ENCODE assay signal across 17 cellular contexts in the genomic region with DNA sequence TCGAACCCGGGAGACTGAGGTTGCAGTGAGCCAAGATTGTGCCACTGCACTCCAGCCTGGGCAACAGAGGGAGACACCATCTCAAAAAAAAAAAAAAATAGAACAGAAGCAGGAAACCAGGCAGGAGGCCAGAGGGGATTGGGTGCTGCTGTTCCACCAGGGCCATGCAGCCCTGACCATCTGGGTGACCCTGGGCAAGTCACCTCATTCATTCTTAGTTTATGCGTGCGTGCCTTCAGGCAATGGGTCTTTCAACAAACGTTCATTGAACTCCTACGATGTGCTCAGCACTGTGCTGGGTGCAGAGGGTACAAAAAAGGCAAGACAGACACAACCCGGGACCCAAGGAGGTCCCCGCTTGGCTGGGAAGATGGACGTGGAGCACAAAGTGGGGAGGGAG. TPM values are rescaled to one million over a fixed set of nuclear protein-coding genes. Genes with fewer than 3 reads are reported as not detected.
"Had no signal": no experiment of that assay in that cellular context is flagged by ENCODE, and none has a peak within 500 bp of the region (broad histone marks: within the 10 kb centered on the region; RNA-seq: fewer than 3 reads in every experiment).

No MANE protein-coding gene starts in this region.

- H3K4me3 Mint-ChIP-seq: activated CD4-positive, alpha-beta T cell treated with anti-CD3 and anti-CD28 coated beads, Interleukin-2, amount 10 ng/mL, durations not matched to agents 24 days and 14 days; activated CD8-positive, alpha-beta T cell treated with anti-CD3 and anti-CD28 coated beads, Interleukin-2, amount 10 ng/mL, durations not matched to agents 7 days and 5 days; activated naive CD4-positive, alpha-beta T cell treated with anti-CD3 and anti-CD28 coated beads, Interleukin-2, amount 10 ng/mL, durations not matched to agents 7 days and 5 days; activated T-cell treated with anti-CD3 and anti-CD28 coated beads, Interleukin-2, amount 50 U/mL, for 4 hours; naive thymus-derived CD8-positive, alpha-beta T cell had no signal

- H3K9me3 ChIP-seq: gastrocnemius medialis, neutrophil, suprapubic skin, upper lobe of right lung had no signal

- H3K27ac Mint-ChIP-seq: activated CD4-positive, alpha-beta T cell treated with anti-CD3 and anti-CD28 coated beads, Interleukin-2, amount 10 ng/mL, durations not matched to agents 24 days and 14 days; activated CD8-positive, alpha-beta T cell treated with anti-CD3 and anti-CD28 coated beads, Interleukin-2, amount 10 ng/mL, durations not matched to agents 7 days and 5 days; activated naive CD4-positive, alpha-beta T cell treated with anti-CD3 and anti-CD28 coated beads, Interleukin-2, amount 10 ng/mL, durations not matched to agents 7 days and 5 days had no signal

- H3K27ac ChIP-seq: neutrophil had no signal

- H3K4me1 Mint-ChIP-seq: activated naive CD4-positive, alpha-beta T cell treated with anti-CD3 and anti-CD28 coated beads, Interleukin-2, amount 10 ng/mL, durations not matched to agents 7 days and 5 days had no signal

- H3K27me3 ChIP-seq: gastrocnemius medialis, suprapubic skin, upper lobe of right lung had no signal

- H3K36me3 ChIP-seq: gastrocnemius medialis, neutrophil, suprapubic skin, upper lobe of right lung had no signal

- ATAC-seq: activated CD8-positive, alpha-beta T cell treated with anti-CD3 and anti-CD28 coated beads, Interleukin-2, amount 10 ng/mL, durations not matched to agents 7 days and 5 days; activated T-cell treated with anti-CD3 and anti-CD28 coated beads, Interleukin-2, amount 50 U/mL, for 4 hours; naive thymus-derived CD8-positive, alpha-beta T cell; stimulated activated naive CD8-positive, alpha-beta T cell treated with anti-CD3 and anti-CD28 coated beads, Interleukin-15, Interleukin-2, amounts not matched to agents 100 U/mL and 50 U/mL, for 24 hours had no signal

- DNase-seq: activated CD4-positive, alpha-beta T cell treated with anti-CD3 and anti-CD28 coated beads, Interleukin-2, amount 10 ng/mL, durations not matched to agents 24 days and 14 days; activated CD4-positive, CD25-positive, alpha-beta regulatory T cell; activated CD8-positive, alpha-beta memory T cell treated with anti-CD3 and anti-CD28 coated beads, Interleukin-2, amount 50 U/mL, for 4 hours; activated CD8-positive, alpha-beta T cell treated with anti-CD3 and anti-CD28 coated beads, Interleukin-2, amount 10 ng/mL, durations not matched to agents 7 days and 5 days; activated effector memory CD4-positive, alpha-beta T cell treated with Interleukin-2 at 50 U/mL for 16 hours; activated naive CD4-positive, alpha-beta T cell treated with anti-CD3 and anti-CD28 coated beads, Interleukin-2, amount 10 ng/mL, durations not matched to agents 7 days and 5 days; activated T-cell treated with anti-CD3 and anti-CD28 coated beads, Interleukin-2, amount 50 U/mL, for 4 hours; effector CD8-positive, alpha-beta T cell; gastrocnemius medialis; naive thymus-derived CD8-positive, alpha-beta T cell; stimulated activated CD4-positive, alpha-beta T cell treated with anti-CD3 and anti-CD28 coated beads, Interleukin-12 subunit alpha, Interleukin-12 subunit beta, amount 100 ng/mL, for 4 hours; stimulated activated CD4-positive, alpha-beta T cell treated with anti-CD3 and anti-CD28 coated beads, Interleukin-1b, Interleukin-23, amount 100 ng/mL, for 48 hours; stimulated activated CD8-positive, alpha-beta memory T cell treated with anti-CD3 and anti-CD28 coated beads, Interleukin-4, amount 100 ng/mL, for 48 hours; stimulated activated naive CD8-positive, alpha-beta T cell treated with anti-CD3 and anti-CD28 coated beads, Interleukin-15, Interleukin-2, amounts not matched to agents 100 U/mL and 50 U/mL, for 24 hours; upper lobe of right lung had no signal

- H3K36me3 Mint-ChIP-seq: activated naive CD4-positive, alpha-beta T cell treated with anti-CD3 and anti-CD28 coated beads, Interleukin-2, amount 10 ng/mL, durations not matched to agents 7 days and 5 days; naive thymus-derived CD8-positive, alpha-beta T cell had no signal

- H3K9me3 Mint-ChIP-seq: activated CD4-positive, alpha-beta T cell treated with anti-CD3 and anti-CD28 coated beads, Interleukin-2, amount 10 ng/mL, durations not matched to agents 24 days and 14 days; activated naive CD4-positive, alpha-beta T cell treated with anti-CD3 and anti-CD28 coated beads, Interleukin-2, amount 10 ng/mL, durations not matched to agents 7 days and 5 days; activated T-cell treated with anti-CD3 and anti-CD28 coated beads, Interleukin-2, amount 50 U/mL, for 4 hours; naive thymus-derived CD8-positive, alpha-beta T cell had no signal

RNA-seq across cellular contexts. Expression of gene SYNGR1, which starts 48.7 kb away (rescaled TPM):
- total RNA-seq: activated CD4-positive, alpha-beta T cell treated with anti-CD3 and anti-CD28 coated beads, Interleukin-2, amount 10 ng/mL, durations not matched to agents 24 days and 14 days had no signal
